1 cellular context compared by ENCODE assay signal in genomic region chr11:65503606-65503922, GRCh38.
TF ChIP-seq lines count a peak whose summit lies in the region.

No MANE protein-coding gene starts in this region.

TF ChIP-seq in WTC11, 78 proteins besides CTCF, POLR2A, EP300 and RAD21 (continued from another document):
- TF ChIP-seq ZNF281 (CRISPR knock-in tag; IDR thresholded peaks at IDR 0.05) (no peak), MXD4 (CRISPR knock-in tag; IDR thresholded peaks at IDR 0.05; ENCODE audit: borderline replicate concordance) (no peak), FOXP4 (CRISPR knock-in tag; IDR thresholded peaks at IDR 0.05) (no peak), CREB1 (CRISPR knock-in tag; IDR thresholded peaks at IDR 0.05) (no peak), ZNF138 (CRISPR knock-in tag; conservative IDR thresholded peaks at IDR 0.05) (no peak), ERG (CRISPR knock-in tag; IDR thresholded peaks at IDR 0.05) (no peak)
